In the genomic region with DNA sequence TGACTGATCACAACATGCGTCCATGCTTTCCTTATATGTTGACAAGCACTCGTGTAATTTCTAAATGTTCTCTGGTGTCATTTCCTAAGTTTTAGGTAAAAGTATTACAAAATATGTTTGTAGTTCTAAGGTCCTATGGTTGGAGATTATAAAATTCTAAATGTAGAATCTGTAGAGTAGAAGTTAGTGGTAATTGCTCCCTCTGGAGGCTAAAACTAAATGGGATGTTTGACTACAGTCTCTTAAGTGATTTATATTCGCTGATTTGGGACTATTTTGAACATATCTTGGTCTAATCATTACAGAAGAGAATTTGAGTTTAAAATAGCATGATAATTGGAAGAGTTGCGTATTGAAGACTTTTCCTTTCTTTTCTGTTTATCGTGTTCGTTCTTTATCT, we compare ENCODE assay signal across 15 cellular contexts.
DNase-seq lines count a peak whose midpoint lies in the region; ATAC-seq and TF ChIP-seq lines count a peak whose summit lies in the region.
"Had no signal": no experiment of that assay in that cellular context is flagged by ENCODE, and none has a peak within 500 bp of the region (broad histone marks: within the 10 kb centered on the region; RNA-seq: fewer than 3 reads in every experiment).

No MANE protein-coding gene starts in this region.

- H3K27me3 ChIP-seq in cardiac muscle cell (no peaks in the 10 kb centered on the region), fibroblast of lung (ENCODE audit: control insufficient read depth, insufficient read depth, low read length) (no peaks in the 10 kb centered on the region), aorta (ENCODE audit: control insufficient read depth in 1 of 2, insufficient read depth in 2 of 2, low read length in 1 of 2) (no peaks in the 10 kb centered on the region)
- H3K27me3 ChIP-seq: gastrocnemius medialis had no signal

- 89 to 94% methylated on average over 6 of the region's 6 CpGs for WGBS in aorta, 2 donors

- H3K4me1 ChIP-seq in cardiac muscle cell (ENCODE audit: low read depth) (no peaks in the 10 kb centered on the region), OCI-LY7 (ENCODE audit: insufficient read depth, low read length, poor library complexity, severe bottlenecking) (no peaks in the 10 kb centered on the region), fibroblast of lung (ENCODE audit: control insufficient read depth, extremely low read depth, insufficient read depth, low read length) (no peaks in the 10 kb centered on the region), aorta (ENCODE audit: control insufficient read depth in 1 of 2, insufficient read depth in 2 of 2, low read length in 2 of 2) (no peaks in the 10 kb centered on the region)
- H3K4me1 ChIP-seq: gastrocnemius medialis had no signal

- no peaks in the 10 kb centered on the region for H3K9me2 ChIP-seq in OCI-LY7 (ENCODE audit: insufficient read depth, low read length)

- H4K20me1 ChIP-seq in OCI-LY7 (ENCODE audit: insufficient read depth, low read length): no peaks in the 10 kb centered on the region
- no peaks in the 10 kb centered on the region for H4K20me1 ChIP-seq in fibroblast of lung (ENCODE audit: control insufficient read depth, extremely low read depth, insufficient read depth, low read length)

- no peaks in the 10 kb centered on the region for H3K9me3 ChIP-seq in cardiac muscle cell (ENCODE audit: low read depth)
- no peaks in the 10 kb centered on the region for H3K9me3 ChIP-seq in OCI-LY7 (ENCODE audit: low read length)
- no peaks in the 10 kb centered on the region for H3K9me3 ChIP-seq in fibroblast of lung (ENCODE audit: control insufficient read depth, insufficient read depth, low read depth, low read length)
- no peaks in the 10 kb centered on the region for H3K9me3 ChIP-seq in aorta (ENCODE audit: control insufficient read depth, low read length)
- H3K9me3 ChIP-seq: gastrocnemius medialis, thoracic aorta had no signal

- H3K4me3 ChIP-seq in cardiac muscle cell: no peak overlapping the region
- no peak overlapping the region for H3K4me3 ChIP-seq in OCI-LY7 (ENCODE audit: low read depth, low read length, poor library complexity, severe bottlenecking)
- no peak overlapping the region for H3K4me3 ChIP-seq in fibroblast of lung (replicated peaks in 1 of 4; ENCODE audit: control extremely low read depth in 1 of 4, insufficient read depth in 1 of 4, low read depth in 3 of 4, low read length in 4 of 4)
- no peak overlapping the region for H3K4me3 ChIP-seq in aorta (ENCODE audit: low read length in 2 of 2)
- H3K4me3 ChIP-seq: gastrocnemius medialis, thoracic aorta had no signal

- TF ChIP-seq CTCF in cardiac muscle cell (IDR thresholded peaks at IDR 0.05; ENCODE audit: low read depth, low read length): peak; percentile 34
- peak; percentile 69 for TF ChIP-seq CTCF in OCI-LY7 (conservative IDR thresholded peaks at IDR 0.05; ENCODE audit: low read length)
- peak in 1 of 2 donors; percentile 46 for TF ChIP-seq CTCF in fibroblast of lung (conservative IDR thresholded peaks at IDR 0.05 in 1 of 2, IDR thresholded peaks at IDR 0.05 in 1 of 2; ENCODE audit: low read depth in 1 of 2, low read length in 2 of 2)

- H3K36me3 ChIP-seq in cardiac muscle cell (peaks cover 19% of the 10 kb centered on the region), OCI-LY7 (ENCODE audit: insufficient read depth, low read length) (no peaks in the 10 kb centered on the region), fibroblast of lung (ENCODE audit: control insufficient read depth, insufficient read depth, low read length) (no peaks in the 10 kb centered on the region), aorta (ENCODE audit: control insufficient read depth in 1 of 2, insufficient read depth in 2 of 2, low read length in 1 of 2) (no peaks in the 10 kb centered on the region)
- H3K36me3 ChIP-seq: gastrocnemius medialis had no signal

- H3K4me2 ChIP-seq in OCI-LY7 (ENCODE audit: low read length): no peak overlapping the region
- no peak overlapping the region for H3K4me2 ChIP-seq in fibroblast of lung (ENCODE audit: extremely low read depth, insufficient read depth, low read length)

- H3K27ac ChIP-seq in cardiac muscle cell (no peak overlapping the region), OCI-LY7 (ENCODE audit: low read depth, low read length, poor library complexity, severe bottlenecking) (no peak overlapping the region), fibroblast of lung (ENCODE audit: insufficient read depth, low read length) (no peak overlapping the region), aorta (ENCODE audit: low read depth in 1 of 2, low read length in 2 of 2) (no peak overlapping the region)
- H3K27ac ChIP-seq: gastrocnemius medialis, thoracic aorta had no signal

- H2AFZ ChIP-seq in OCI-LY7 (ENCODE audit: low read length) (no peak overlapping the region), fibroblast of lung (ENCODE audit: low read length) (no peak overlapping the region)

- DNase-seq in cardiac muscle cell (ENCODE audit: low read depth in 1 of 2, low spot score in 1 of 2) (peak in 1 of 2 donors; percentile 25), cardiac septum (ENCODE audit: low spot score) (no peak), OCI-LY7 (ENCODE audit: low spot score) (no peak), fibroblast of lung (ENCODE audit: low read depth in 2 of 2) (peak; percentile 9 to 58), NCI-H82 (lab: John Stamatoyannopoulos, UW) (no peak), aorta (no peak)
- DNase-seq in central memory CD4-positive, alpha-beta T cell: no peak
- DNase-seq: activated CD4-positive, alpha-beta memory T cell treated with anti-CD3 and anti-CD28 coated beads for 36 hours; activated gamma-delta T cell; DMS79 treated with DMSO at 0.1 percent for 48 hours; gastrocnemius medialis; NCI-H2107; T-helper 9 cell had no signal

- POLR2A ChIA-PET in OCI-LY7 (lab: Charles Lee): no interaction called here

- ATAC-seq in HG02798 (IDR thresholded peaks at IDR 0.05; ENCODE audit: poor library complexity, unreplicated experiment): no peak
- no peak for ATAC-seq in aorta (ENCODE audit: low FRiP score)
- ATAC-seq: gastrocnemius medialis had no signal

- H3K9ac ChIP-seq in fibroblast of lung (ENCODE audit: insufficient read depth, low read length): no peak overlapping the region

- intact Hi-C loops in cardiac septum (cut with DNase I) (no loop called here), OCI-LY7 (cut with micrococcal nuclease; ENCODE audit: unreplicated experiment) (no loop called here), aorta (cut with DNase I) (no loop called here)

- no TSS peak for BruUV-seq in OCI-LY7 (replicated peaks; lab: Mats Ljungman, UMichigan)

- CTCF ChIA-PET in OCI-LY7 (lab: Charles Lee; ENCODE audit: unreplicated experiment): no interaction called here

- H3K79me2 ChIP-seq in OCI-LY7 (ENCODE audit: insufficient read depth, low read depth, low read length) (no peaks in the 10 kb centered on the region), fibroblast of lung (ENCODE audit: control insufficient read depth, insufficient read depth, low read length) (peaks cover 2% of the 10 kb centered on the region)

Comparison
In these comparisons a context has a peak if more than half of its experiments do, and no peak if none do; other contexts are left out.
1. DNase-seq: peak in fibroblast of lung (2 of 2); none in cardiac septum (single experiment), OCI-LY7 (single experiment), NCI-H82 (single experiment), central memory CD4-positive, alpha-beta T cell (single experiment) and aorta (0 of 2).